In genomic region chr4:119087656-119088055, GRCh38 we compare ENCODE assay signal across 19 cellular contexts.
"Had no signal": no experiment of that assay in that cellular context is flagged by ENCODE, and none has a peak within 500 bp of the region (broad histone marks: within the 10 kb centered on the region; RNA-seq: fewer than 3 reads in every experiment).

No MANE protein-coding gene starts in this region.

- DNase-seq: activated CD4-positive, alpha-beta memory T cell treated with anti-CD3 and anti-CD28 coated beads, Interleukin-2, amount 10 ng/mL, durations not matched to agents 7 days and 5 days; activated CD4-positive, alpha-beta T cell treated with anti-CD3 and anti-CD28 coated beads for 48 hours; activated CD4-positive, CD25-positive, alpha-beta regulatory T cell; activated CD8-positive, alpha-beta memory T cell treated with anti-CD3 and anti-CD28 coated beads, Interleukin-2, amount 10 ng/mL, durations not matched to agents 7 days and 5 days; activated naive CD4-positive, alpha-beta T cell; activated naive CD8-positive, alpha-beta T cell treated with anti-CD3 and anti-CD28 coated beads for 36 hours; amygdala; colonic mucosa; erythroblast; gastrocnemius medialis; head of caudate nucleus; spleen; stimulated activated CD4-positive, alpha-beta T cell treated with anti-CD3 and anti-CD28 coated beads, Interleukin-4, amount 100 ng/mL, for 4 hours; T1000 had no signal

- ATAC-seq: activated CD8-positive, alpha-beta memory T cell treated with anti-CD3 and anti-CD28 coated beads, Interleukin-2, amount 10 ng/mL, durations not matched to agents 7 days and 5 days; activated T-helper 17 cell treated with anti-CD3 and anti-CD28 coated beads, Interleukin-2, amount 50 U/mL, for 72 hours; gastrocnemius medialis; natural killer cell treated with Interleukin-12 subunit alpha and Interleukin-12 subunit beta and Interleukin-15 and Interleukin-18, amount 100 ng/mL, for 72 hours; stimulated activated memory B cell treated with anti-CD40 and anti-IgM and Interleukin-4, amounts not matched to agents 10 μg/mL and 1 μg/mL and 100 μg/mL, for 72 hours had no signal

- H3K36me3 ChIP-seq: colonic mucosa, gastrocnemius medialis, neutrophil, spleen, thoracic aorta had no signal

- H3K27ac ChIP-seq: colonic mucosa, gastrocnemius medialis, neutrophil, spleen, thoracic aorta had no signal

- H3K4me3 ChIP-seq: colonic mucosa, gastrocnemius medialis, spleen, thoracic aorta had no signal

- H3K9me3 ChIP-seq: colonic mucosa, gastrocnemius medialis, neutrophil, spleen, thoracic aorta had no signal

- H3K27me3 ChIP-seq: colonic mucosa, gastrocnemius medialis, neutrophil, spleen had no signal

- H3K4me1 ChIP-seq: colonic mucosa, spleen had no signal
